1 cellular context compared by ENCODE assay signal in the genomic region with DNA sequence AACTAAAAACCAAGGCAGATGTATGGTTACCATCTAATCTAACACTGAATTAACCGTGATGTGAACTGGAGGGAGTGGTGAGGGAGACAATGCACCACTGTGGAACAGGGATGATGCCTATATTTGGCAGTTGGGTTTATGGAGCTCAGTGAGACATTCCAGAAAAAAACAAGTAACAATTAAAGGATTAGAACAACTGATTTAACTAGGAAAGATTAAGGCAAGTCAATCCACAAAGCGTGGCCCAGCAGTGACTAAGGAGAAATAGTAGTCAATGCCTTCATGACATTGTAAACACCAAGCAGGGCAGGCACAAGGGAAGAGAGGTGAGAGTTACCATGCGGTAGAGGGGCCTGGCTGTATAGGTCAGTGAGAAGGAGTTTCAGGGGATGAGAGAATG.
TF ChIP-seq lines count a peak whose summit lies in the region.

No MANE protein-coding gene starts in this region.

TF ChIP-seq in IMR-90, 13 proteins besides CTCF, POLR2A, EP300 and RAD21:
- TF ChIP-seq RFX5 (IDR thresholded peaks at IDR 0.05; ENCODE audit: low read depth, low read length) (no peak), RCOR1 (IDR thresholded peaks at IDR 0.05; ENCODE audit: insufficient replicate concordance, low read length) (no peak), MAFK (IDR thresholded peaks at IDR 0.05; ENCODE audit: low read depth, low read length) (no peak), CEBPB (IDR thresholded peaks at IDR 0.05; ENCODE audit: low read depth, low read length) (no peak), MXI1 (IDR thresholded peaks at IDR 0.05; ENCODE audit: borderline replicate concordance, low read depth, low read length) (no peak), MAZ (IDR thresholded peaks at IDR 0.05; ENCODE audit: borderline replicate concordance, low read depth, low read length) (no peak), CHD1 (IDR thresholded peaks at IDR 0.05; ENCODE audit: low read depth, low read length) (no peak), BHLHE40 (IDR thresholded peaks at IDR 0.05; ENCODE audit: low read depth, low read length) (no peak), SMC3 (IDR thresholded peaks at IDR 0.05; ENCODE audit: low read depth, low read length) (no peak), FOS (IDR thresholded peaks at IDR 0.05; ENCODE audit: low read depth, low read length) (no peak)
- TF ChIP-seq, protein P1, sequence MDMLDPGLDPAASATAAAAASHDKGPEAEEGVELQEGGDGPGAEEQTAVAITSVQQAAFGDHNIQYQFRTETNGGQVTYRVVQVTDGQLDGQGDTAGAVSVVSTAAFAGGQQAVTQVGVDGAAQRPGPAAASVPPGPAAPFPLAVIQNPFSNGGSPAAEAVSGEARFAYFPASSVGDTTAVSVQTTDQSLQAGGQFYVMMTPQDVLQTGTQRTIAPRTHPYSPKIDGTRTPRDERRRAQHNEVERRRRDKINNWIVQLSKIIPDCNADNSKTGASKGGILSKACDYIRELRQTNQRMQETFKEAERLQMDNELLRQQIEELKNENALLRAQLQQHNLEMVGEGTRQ (IDR thresholded peaks at IDR 0.05; ENCODE audit: low read depth, low read length), result no peak
- TF ChIP-seq, protein P2, sequence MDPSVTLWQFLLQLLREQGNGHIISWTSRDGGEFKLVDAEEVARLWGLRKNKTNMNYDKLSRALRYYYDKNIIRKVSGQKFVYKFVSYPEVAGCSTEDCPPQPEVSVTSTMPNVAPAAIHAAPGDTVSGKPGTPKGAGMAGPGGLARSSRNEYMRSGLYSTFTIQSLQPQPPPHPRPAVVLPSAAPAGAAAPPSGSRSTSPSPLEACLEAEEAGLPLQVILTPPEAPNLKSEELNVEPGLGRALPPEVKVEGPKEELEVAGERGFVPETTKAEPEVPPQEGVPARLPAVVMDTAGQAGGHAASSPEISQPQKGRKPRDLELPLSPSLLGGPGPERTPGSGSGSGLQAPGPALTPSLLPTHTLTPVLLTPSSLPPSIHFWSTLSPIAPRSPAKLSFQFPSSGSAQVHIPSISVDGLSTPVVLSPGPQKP (IDR thresholded peaks at IDR 0.05; ENCODE audit: borderline replicate concordance, low read depth, low read length), result no peak
